8 cellular contexts compared by ENCODE assay signal in genomic region chr11:67629386-67630229, GRCh38. TPM values are rescaled to one million over a fixed set of nuclear protein-coding genes. Genes with fewer than 3 reads are reported as not detected.
DNase-seq lines count a peak whose midpoint lies in the region; ATAC-seq and TF ChIP-seq lines count a peak whose summit lies in the region.

A gene with protein sequence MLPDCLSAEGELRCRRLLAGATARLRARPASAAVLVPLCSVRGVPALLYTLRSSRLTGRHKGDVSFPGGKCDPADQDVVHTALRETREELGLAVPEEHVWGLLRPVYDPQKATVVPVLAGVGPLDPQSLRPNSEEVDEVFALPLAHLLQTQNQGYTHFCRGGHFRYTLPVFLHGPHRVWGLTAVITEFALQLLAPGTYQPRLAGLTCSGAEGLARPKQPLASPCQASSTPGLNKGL (minus strand): TSS chr11:67629937. CDS start chr11:67629911, 26 bp downstream.

- ATAC-seq in GM21825 (IDR thresholded peaks at IDR 0.05; ENCODE audit: unreplicated experiment) (peak; percentile 43), heart left ventricle (peak; percentile 29 to 75 (median 57)), upper lobe of right lung (peak; percentile 71)

- DNase-seq in GF-D8 (lab: John Stamatoyannopoulos, UW) (peak; percentile 57), Kasumi-1 (lab: John Stamatoyannopoulos, UW) (peak; percentile 73 to 82), SW 1271 (lab: John Stamatoyannopoulos, UW) (peak; percentile 67 to 72), adipocyte (ENCODE audit: low read depth) (peak; percentile 91), heart left ventricle (peak; percentile 79 to 93 (median 87)), posterior vena cava (ENCODE audit: low spot score) (peak; percentile 96), upper lobe of right lung (peak; percentile 93)

- intact Hi-C loops in heart left ventricle (cut with DNase I) (loop anchor here in 2 of 10 donors (1.0 to 10.0 kb wide), 4 partner anchors 29 to 175 kb away; partner anchors contain the start of gene GSTP1 (in 1 of the 2)), posterior vena cava (cut with DNase I) (no loop called here), upper lobe of right lung (cut with DNase I) (loop anchor here (5.0 kb wide), 1 partner anchor 53 kb away; no protein-coding TSS in a partner anchor)

- H3K4me1 ChIP-seq in adipocyte (ENCODE audit: control insufficient read depth, insufficient read depth, low read length): peaks cover 9% of the 10 kb centered on the region
- H3K4me1 ChIP-seq in heart left ventricle: peaks cover 0 to 32% (median 14%) of the 10 kb centered on the region in 12 donors
- peaks cover 6% of the 10 kb centered on the region for H3K4me1 ChIP-seq in upper lobe of right lung

- no peaks in the 10 kb centered on the region for H3K36me3 ChIP-seq in adipocyte (ENCODE audit: control insufficient read depth, insufficient read depth, low read length, severe bottlenecking)
- no peaks in the 10 kb centered on the region for H3K36me3 ChIP-seq in heart left ventricle
- no peaks in the 10 kb centered on the region for H3K36me3 ChIP-seq in upper lobe of right lung

- TF ChIP-seq CTCF in heart left ventricle (IDR thresholded peaks at IDR 0.05) (peak; percentile 79 to 96 (median 88)), upper lobe of right lung (IDR thresholded peaks at IDR 0.05) (peak; percentile 91)

- H3K9me3 ChIP-seq in adipocyte (ENCODE audit: control insufficient read depth, low read length): no peaks in the 10 kb centered on the region
- H3K9me3 ChIP-seq in heart left ventricle: no peaks in the 10 kb centered on the region
- no peaks in the 10 kb centered on the region for H3K9me3 ChIP-seq in upper lobe of right lung

- H3K27ac ChIP-seq in heart left ventricle: peak within 1 kb of the TSS; percentile 58 to 98 (median 92)
- H3K27ac ChIP-seq in upper lobe of right lung: peak within 1 kb of the TSS; percentile 85

- peaks cover 6% of the 10 kb centered on the region for H3K27me3 ChIP-seq in adipocyte (replicated peaks; ENCODE audit: control insufficient read depth, insufficient read depth, low read length)
- no peaks in the 10 kb centered on the region for H3K27me3 ChIP-seq in heart left ventricle
- H3K27me3 ChIP-seq in upper lobe of right lung: no peaks in the 10 kb centered on the region

- H3K4me3 ChIP-seq in adipocyte (ENCODE audit: low read length) (peak within 1 kb of the TSS; percentile 87), heart left ventricle (peak within 1 kb of the TSS; percentile 51 to 82 (median 66)), upper lobe of right lung (peak within 1 kb of the TSS; percentile 75)

- 0 to 1% (median 0%) methylated on average over 10 to 102 of the region's 102 CpGs for WGBS in heart left ventricle, 4 donors

- peak within 1 kb of the TSS; percentile 85 for H3K9ac ChIP-seq in adipocyte (ENCODE audit: low read length)

- TF ChIP-seq POLR2A in heart left ventricle (IDR thresholded peaks at IDR 0.05): peak in 1 of 2 donors; percentile 70

RNA-seq across cellular contexts. Expression of the gene that starts here (rescaled TPM):
- total RNA-seq in heart left ventricle (10 to 100 TPM; 35.6 to 85.1 (median 49.3) TPM), posterior vena cava (1 to 10 TPM; 4.6 to 5.7 TPM), upper lobe of right lung (12.2 TPM)
- 100 to 1,000 TPM in 1 of 2 donors, 10 to 100 TPM in 1; 29.1 to 110 TPM for polyA plus RNA-seq in heart left ventricle

Comparison
In these comparisons a context has a peak if more than half of its experiments do, and no peak if none do; other contexts are left out.
1. Peak in every context shown above with its lines: DNase-seq, ATAC-seq, H3K4me3 ChIP-seq and H3K27ac ChIP-seq.